ENCODE assay signal across 1 cellular context in genomic region chr9:33137271-33137670, GRCh38.
TF ChIP-seq lines count a peak whose summit lies in the region.

No MANE protein-coding gene starts in this region.

TF ChIP-seq in GM12891, 5 proteins besides CTCF, POLR2A, EP300 and RAD21:
- TF ChIP-seq PAX5 (IDR thresholded peaks at IDR 0.05; ENCODE audit: insufficient read depth, low read length, severe bottlenecking): no peak
- TF ChIP-seq SPI1 (IDR thresholded peaks at IDR 0.05; ENCODE audit: low read depth, low read length): no peak
- no peak for TF ChIP-seq POU2F2 (IDR thresholded peaks at IDR 0.05; ENCODE audit: low read depth, low read length)
- no peak for TF ChIP-seq TAF1 (IDR thresholded peaks at IDR 0.05; ENCODE audit: low read depth, low read length)
- no peak for TF ChIP-seq POLR2AphosphoS5 (IDR thresholded peaks at IDR 0.05; ENCODE audit: low read depth, low read length)
